ENCODE assay signal across 8 cellular contexts in genomic region chr3:72523409-72524172, GRCh38.
A peak's percentile ranks its signal among the peaks of the same experiment; 100 is the strongest.
DNase-seq lines count a peak whose midpoint lies in the region; ATAC-seq, FAIRE-seq and TF ChIP-seq lines count a peak whose summit lies in the region.

No MANE protein-coding gene starts in this region.

- TF ChIP-seq POLR2A in heart left ventricle (IDR thresholded peaks at IDR 0.05) = no peak

- 49 to 56% (median 52%) methylated on average over 8 to 9 of the region's 9 CpGs for WGBS in heart left ventricle, 4 donors

- H3K9me3 ChIP-seq in heart left ventricle = no peaks in the 10 kb centered on the region

- DNase-seq in NCI-H345 (lab: John Stamatoyannopoulos, UW) (peak; percentile 59), heart left ventricle (peak in 4 of 5 donors; percentile 24 to 51 (median 34)), NCI-H2227 (lab: John Stamatoyannopoulos, UW; ENCODE audit: unreplicated experiment) (no peak), iPS-NIHi11 (ENCODE audit: low spot score) (no peak), RCC 7860 (ENCODE audit: low spot score) (no peak)
- no peak for DNase-seq in stimulated activated CD4-positive, alpha-beta T cell treated with anti-CD3 and anti-CD28 coated beads, Interleukin-1b, Interleukin-23, amount 100 ng/mL, for 48 hours

- no peaks in the 10 kb centered on the region for H3K27me3 ChIP-seq in heart left ventricle

- peak overlapping the region in 1 of 12 donors; percentile 81 for H3K27ac ChIP-seq in heart left ventricle

- FAIRE-seq in RCC 7860 (lab: Jason Lieb, UNC) = no peak

- peaks cover 0 to 28% (median 0%) of the 10 kb centered on the region in 12 donors for H3K4me1 ChIP-seq in heart left ventricle

- TF ChIP-seq CTCF in heart left ventricle (IDR thresholded peaks at IDR 0.05) = no peak

- H3K4me3 ChIP-seq in heart left ventricle = no peak overlapping the region

- no peaks in the 10 kb centered on the region for H3K36me3 ChIP-seq in heart left ventricle

- peak; percentile 71 for ATAC-seq in GM18873 (IDR thresholded peaks at IDR 0.05; ENCODE audit: low FRiP score, unreplicated experiment)
- ATAC-seq in HG02678 (IDR thresholded peaks at IDR 0.05; ENCODE audit: unreplicated experiment) = peak; percentile 90
- peak in 3 of 4 donors; percentile 55 to 86 (median 69) for ATAC-seq in heart left ventricle

- intact Hi-C loops in heart left ventricle (cut with DNase I) = no loop called here

Comparison
In these comparisons a context has a peak if more than half of its experiments do, and no peak if none do; other contexts are left out.
1. DNase-seq: peak in NCI-H345 (single experiment) and heart left ventricle (4 of 5); none in stimulated activated CD4-positive, alpha-beta T cell treated with anti-CD3 and anti-CD28 coated beads, Interleukin-1b, Interleukin-23, amount 100 ng/mL, for 48 hours (single experiment), NCI-H2227 (single experiment), iPS-NIHi11 (single experiment) and RCC 7860 (single experiment).
2. Peak in every context shown above with its lines, with median percentiles within 50 percentile points of each other: ATAC-seq.